In the genomic region with DNA sequence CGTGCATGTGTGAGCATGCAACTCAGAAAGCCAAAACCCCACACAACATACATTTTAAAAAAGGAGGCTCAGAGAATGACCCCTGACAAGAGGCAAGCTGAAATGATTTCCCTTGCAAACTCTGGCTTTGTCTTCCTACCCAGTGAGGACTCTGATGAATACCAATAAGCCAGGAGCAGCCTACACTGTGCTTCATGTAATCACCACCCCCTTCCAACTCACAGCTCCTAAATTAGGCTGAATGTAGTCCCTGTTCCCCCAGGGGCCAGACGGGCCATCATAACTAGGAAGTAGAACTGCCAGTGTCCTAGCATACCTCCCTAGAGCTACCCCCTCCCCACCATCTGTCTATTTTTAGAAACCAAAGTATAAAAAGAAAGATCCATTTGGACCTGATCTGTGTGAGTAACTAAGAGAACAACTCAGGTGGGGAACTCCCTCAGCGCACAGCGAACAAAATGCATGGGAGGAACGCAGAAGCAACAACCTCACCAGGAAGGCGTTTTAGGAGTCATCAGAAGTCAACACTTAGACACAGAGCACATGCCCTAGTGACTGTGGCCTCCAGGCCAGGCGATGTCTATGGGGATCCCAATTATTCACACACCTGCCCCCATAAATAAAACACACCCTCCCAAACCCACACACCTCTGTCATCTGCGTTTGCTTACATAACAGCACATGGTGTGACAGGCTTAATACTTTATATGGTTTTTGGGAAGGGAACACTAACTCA, we compare ENCODE assay signal across 2 cellular contexts.
TF ChIP-seq lines count a peak whose summit lies in the region.

No MANE protein-coding gene starts in this region.

TF ChIP-seq in GM23338, 12 proteins besides CTCF, POLR2A, EP300 and RAD21:
- TF ChIP-seq EZH2 (IDR thresholded peaks at IDR 0.05; ENCODE audit: low read depth, unreplicated experiment) = no peak
- TF ChIP-seq EZH2phosphoT487 (IDR thresholded peaks at IDR 0.05; ENCODE audit: unreplicated experiment) = no peak
- no peak for TF ChIP-seq NANOG (IDR thresholded peaks at IDR 0.05; ENCODE audit: borderline replicate concordance)
- TF ChIP-seq ZNF114 (CRISPR knock-in tag; IDR thresholded peaks at IDR 0.05) = no peak
- no peak for TF ChIP-seq JUNB (IDR thresholded peaks at IDR 0.05; ENCODE audit: unreplicated experiment)

TF ChIP-seq in H1, 55 proteins besides CTCF, POLR2A, EP300 and RAD21:
- TF ChIP-seq GTF2F1 (IDR thresholded peaks at IDR 0.05; ENCODE audit: borderline replicate concordance, low read depth, low read length) = no peak
- no peak for TF ChIP-seq CREB1 (IDR thresholded peaks at IDR 0.05)
- TF ChIP-seq EZH2 (IDR thresholded peaks at IDR 0.05; ENCODE audit: low read depth, low read length, severe bottlenecking) = no peak
- no peak for TF ChIP-seq RBBP5 (IDR thresholded peaks at IDR 0.05; ENCODE audit: borderline replicate concordance, low read depth, low read length)
- TF ChIP-seq BACH1 (IDR thresholded peaks at IDR 0.05; ENCODE audit: low read length) = no peak
- TF ChIP-seq KDM5A (IDR thresholded peaks at IDR 0.05; ENCODE audit: low read length) = no peak
- no peak for TF ChIP-seq POU5F1 (IDR thresholded peaks at IDR 0.05; ENCODE audit: low read depth, low read length)
- no peak for TF ChIP-seq RXRA (IDR thresholded peaks at IDR 0.05; ENCODE audit: insufficient read depth, low read depth, low read length)
- no peak for TF ChIP-seq NANOG (IDR thresholded peaks at IDR 0.05; ENCODE audit: insufficient read depth, low read depth, low read length, poor library complexity, severe bottlenecking)
- no peak for TF ChIP-seq POLR2AphosphoS5 (IDR thresholded peaks at IDR 0.05; ENCODE audit: low read depth, low read length)
- TF ChIP-seq KDM4A (IDR thresholded peaks at IDR 0.05; ENCODE audit: low read depth, low read length, severe bottlenecking) = no peak
- TF ChIP-seq SP1 (IDR thresholded peaks at IDR 0.05; ENCODE audit: low read depth, low read length) = no peak
- no peak for TF ChIP-seq CBX5 (IDR thresholded peaks at IDR 0.05; ENCODE audit: low read depth, low read length)
- no peak for TF ChIP-seq TAF1 (IDR thresholded peaks at IDR 0.05; ENCODE audit: low read depth, low read length)
- TF ChIP-seq HDAC2 (IDR thresholded peaks at IDR 0.05; ENCODE audit: borderline replicate concordance in 1 of 2, low read depth in 2 of 2, low read length in 2 of 2) = no peak
- TF ChIP-seq KDM1A (IDR thresholded peaks at IDR 0.05; ENCODE audit: borderline replicate concordance, low read length) = no peak
- no peak for TF ChIP-seq GABPA (IDR thresholded peaks at IDR 0.05; ENCODE audit: borderline replicate concordance, insufficient read depth, low read length)
